In the genomic region with DNA sequence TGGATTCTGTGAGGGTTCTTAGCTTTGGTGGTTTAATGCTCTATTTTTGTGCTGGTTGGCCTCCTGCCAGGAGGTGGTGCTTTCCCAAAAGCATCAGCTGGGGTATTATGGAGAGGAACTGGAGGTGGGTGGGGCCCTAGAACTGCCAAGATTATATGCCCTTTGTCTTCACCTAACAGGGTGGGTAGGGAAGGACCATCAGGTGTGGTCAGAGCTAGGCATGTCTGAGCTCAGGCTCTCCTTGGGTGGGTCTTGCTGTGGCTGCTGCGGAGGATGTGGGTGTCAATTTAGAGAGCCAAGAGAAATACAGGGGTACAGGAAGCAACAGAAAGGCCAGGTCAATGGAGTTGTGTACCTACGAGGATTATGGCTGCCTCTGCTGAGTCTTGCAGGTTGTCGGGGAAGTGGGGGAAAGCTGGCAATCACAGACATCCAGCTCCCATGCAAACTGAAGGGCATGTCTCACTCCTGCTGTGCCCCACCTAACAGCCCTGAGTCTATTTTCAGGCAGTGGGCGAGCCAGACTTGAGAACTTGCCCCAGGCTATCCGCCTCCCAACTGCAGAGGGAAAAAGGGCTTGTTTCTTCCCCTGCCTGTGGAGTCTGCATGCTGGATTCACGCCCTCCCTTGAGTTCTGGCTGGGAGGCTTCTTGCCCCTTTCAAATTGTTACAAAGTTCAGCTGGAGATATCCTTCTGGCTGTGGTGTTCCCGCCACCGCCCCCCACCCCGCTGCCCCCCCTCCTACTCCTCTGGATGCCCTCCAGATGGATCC, we compare ENCODE assay signal across 17 cellular contexts.
"Had no signal": no experiment of that assay in that cellular context is flagged by ENCODE, and none has a peak within 500 bp of the region (broad histone marks: within the 10 kb centered on the region; RNA-seq: fewer than 3 reads in every experiment).

No MANE protein-coding gene starts in this region.

- H3K9me3 ChIP-seq: adrenal gland, gastrocnemius medialis had no signal

- H3K36me3 ChIP-seq: adrenal gland, gastrocnemius medialis, heart left ventricle, left ventricle myocardium inferior, WERI-Rb-1 had no signal

- H3K27ac ChIP-seq: adrenal gland, gastrocnemius medialis, heart left ventricle, left ventricle myocardium inferior, WERI-Rb-1 had no signal

- H3K4me1 ChIP-seq: adrenal gland, gastrocnemius medialis, heart left ventricle, left ventricle myocardium inferior had no signal

- H3K27me3 ChIP-seq: adrenal gland, gastrocnemius medialis, heart left ventricle had no signal

- H3K4me3 ChIP-seq: adrenal gland, gastrocnemius medialis, heart left ventricle, left ventricle myocardium inferior had no signal

- DNase-seq: activated CD4-positive, alpha-beta T cell treated with anti-CD3 and anti-CD28 coated beads, Interleukin-2, amount 50 U/mL, for 4 hours; activated gamma-delta T cell treated with Interleukin-2 at 50 U/mL for 16 hours; adrenal gland; cerebellar nuclear complex; cortex of kidney; erythroblast; gastrocnemius medialis; heart left ventricle; kidney glomerular epithelial cell; left ventricle myocardium inferior; naive thymus-derived CD4-positive, alpha-beta T cell; stimulated activated naive B cell treated with anti-CD40 and anti-IgM and Interleukin-4, amounts not matched to agents 10 μg/mL and 1 μg/mL and 100 μg/mL, for 72 hours; T-helper 2 cell; WERI-Rb-1 had no signal

- FAIRE-seq: astrocyte, bronchial epithelial cell, endometrium had no signal
